ENCODE assay signal across 16 cellular contexts in the genomic region with DNA sequence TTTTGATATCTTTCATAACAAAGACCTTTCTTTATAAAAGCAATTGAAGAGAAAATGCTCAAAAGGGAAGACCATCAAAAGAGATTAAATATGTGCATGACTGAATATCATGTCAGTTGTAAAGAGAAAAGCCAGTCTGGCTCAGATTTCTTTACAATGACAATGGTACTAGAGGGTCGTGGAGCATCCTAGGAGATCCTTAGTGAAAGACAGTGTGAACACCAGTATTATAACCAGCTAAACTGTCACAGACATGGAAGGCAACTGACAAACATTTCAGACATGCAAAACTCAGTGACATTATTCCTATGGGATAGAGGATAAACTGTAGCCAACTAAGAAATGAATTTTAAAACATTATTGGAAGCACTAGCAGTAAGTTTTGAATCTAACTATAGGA. TPM values are rescaled to one million over a fixed set of nuclear protein-coding genes. Genes with fewer than 3 reads are reported as not detected.
DNase-seq lines count a peak whose midpoint lies in the region; ATAC-seq and TF ChIP-seq lines count a peak whose summit lies in the region.
"Had no signal": no experiment of that assay in that cellular context is flagged by ENCODE, and none has a peak within 500 bp of the region (broad histone marks: within the 10 kb centered on the region; RNA-seq: fewer than 3 reads in every experiment).

No MANE protein-coding gene starts in this region.

- H3F3A ChIP-seq in SK-N-SH (replicated peaks; ENCODE audit: insufficient read depth), result no peaks in the 10 kb centered on the region

- no peak overlapping the region for H3K9ac ChIP-seq in SK-N-SH

- no peak overlapping the region for H3K4me3 ChIP-seq in SK-N-SH (ENCODE audit: low read depth in 2 of 2, low read length in 1 of 2)
- no peak overlapping the region for H3K4me3 ChIP-seq in coronary artery
- H3K4me3 ChIP-seq in suprapubic skin, result no peak overlapping the region
- no peak overlapping the region for H3K4me3 ChIP-seq in foreskin fibroblast (ENCODE audit: low read depth in 1 of 2, low read length in 2 of 2)
- H3K4me3 ChIP-seq: A549, GM23338 had no signal

- H3K9me3 ChIP-seq in SK-N-SH (no peaks in the 10 kb centered on the region), suprapubic skin (no peaks in the 10 kb centered on the region)

- 4% methylated on average over 1 of the region's 1 CpG for WGBS in SK-N-SH (ENCODE audit: low lambda C conversion rate)
- 85% methylated on average over 1 of the region's 1 CpG for WGBS in suprapubic skin

- H3K27ac ChIP-seq in SK-N-SH (ENCODE audit: low read depth in 2 of 2, low read length in 1 of 2), result no peak overlapping the region
- peak overlapping the region; percentile 83 to 90 for H3K27ac ChIP-seq in coronary artery
- peak overlapping the region; percentile 91 for H3K27ac ChIP-seq in suprapubic skin
- H3K27ac ChIP-seq: 22Rv1, A549, C4-2B had no signal

- ATAC-seq in SK-N-SH treated with all-trans-retinoic acid at 6 μM for 48 hours, result no peak
- ATAC-seq: A549, GM23338 had no signal

- H3K36me3 ChIP-seq in SK-N-SH (replicated peaks in 1 of 2; ENCODE audit: control insufficient read depth in 1 of 2, insufficient read depth in 2 of 2, low read length in 1 of 2) (no peaks in the 10 kb centered on the region), suprapubic skin (no peaks in the 10 kb centered on the region)

- no peaks in the 10 kb centered on the region for H3K79me2 ChIP-seq in SK-N-SH (ENCODE audit: insufficient read depth)

- TF ChIP-seq CTCF in SK-N-SH (IDR thresholded peaks at IDR 0.05) (no peak), coronary artery (IDR thresholded peaks at IDR 0.05) (no peak), suprapubic skin (IDR thresholded peaks at IDR 0.05) (no peak), foreskin fibroblast (IDR thresholded peaks at IDR 0.05; ENCODE audit: low read depth, low read length) (no peak)

- POLR2A ChIA-PET in SK-N-SH (lab: Yijun Ruan, JAX), result interaction anchor here (0.6 kb wide), 1 partner anchor 51 kb away, joined by 3 read pairs; no protein-coding TSS in a partner anchor

- TF ChIP-seq EP300 in SK-N-SH (IDR thresholded peaks at IDR 0.05; ENCODE audit: borderline replicate concordance in 1 of 2, low read depth in 1 of 2, low read length in 1 of 2), result no peak
- no peak for TF ChIP-seq EP300 in suprapubic skin (IDR thresholded peaks at IDR 0.05)

- TF ChIP-seq POLR2A in suprapubic skin (IDR thresholded peaks at IDR 0.05), result no peak

- H4K20me1 ChIP-seq in SK-N-SH (ENCODE audit: insufficient read depth), result no peaks in the 10 kb centered on the region

- CTCF ChIA-PET in SK-N-SH (lab: Yijun Ruan, JAX), result no interaction called here

- H3K27me3 ChIP-seq in SK-N-SH (ENCODE audit: insufficient read depth) (no peaks in the 10 kb centered on the region), suprapubic skin (no peaks in the 10 kb centered on the region)

- H3K4me1 ChIP-seq in SK-N-SH (ENCODE audit: control insufficient read depth in 1 of 2, insufficient read depth in 2 of 2, low read depth in 1 of 2, low read length in 1 of 2), result peaks cover 8 to 15% of the 10 kb centered on the region in 2 experiments; a peak in 2 of 4 replicates
- peaks cover 7% of the 10 kb centered on the region for H3K4me1 ChIP-seq in suprapubic skin

- no peak overlapping the region for H3K4me2 ChIP-seq in SK-N-SH
- H3K4me2 ChIP-seq: A549, GM23338 had no signal

- DNase-seq in SK-N-SH, result no peak
- no peak for DNase-seq in coronary artery (ENCODE audit: low spot score)
- DNase-seq in suprapubic skin (ENCODE audit: low spot score in 2 of 2), result no peak
- DNase-seq in foreskin fibroblast, result no peak
- DNase-seq in GM03348 (ENCODE audit: low spot score), result no peak
- no peak for DNase-seq in NCI-H345 (lab: John Stamatoyannopoulos, UW)
- DNase-seq: AML-193; Caco-2; CD4-positive, alpha-beta T cell; HCEC 1CT; HFFc6 had no signal

- no peak for TF ChIP-seq RAD21 in SK-N-SH (IDR thresholded peaks at IDR 0.05; ENCODE audit: low read length)

- no peak overlapping the region for H2AFZ ChIP-seq in SK-N-SH (ENCODE audit: low read depth)
- H2AFZ ChIP-seq: GM23338 had no signal

- H3K9me2 ChIP-seq in SK-N-SH, result no peaks in the 10 kb centered on the region

TF ChIP-seq in SK-N-SH treated with all-trans-retinoic acid at 6 μM for 48 hours, 23 proteins besides CTCF, POLR2A, EP300 and RAD21:
- TF ChIP-seq CSDC2 (CRISPR knock-in tag; IDR thresholded peaks at IDR 0.05) (no peak), ZFP30 (CRISPR knock-in tag; IDR thresholded peaks at IDR 0.05) (peak; percentile 87)
TF ChIP-seq in SK-N-SH treated with all-trans-retinoic acid at 6 μM for 48 hours: peak in this region for 1.

TF ChIP-seq in SK-N-SH, 30 proteins besides CTCF, POLR2A, EP300 and RAD21:
- TF ChIP-seq NRF1 (IDR thresholded peaks at IDR 0.05; ENCODE audit: low read depth, low read length) (no peak), TCF12 (IDR thresholded peaks at IDR 0.05) (no peak), RXRA (IDR thresholded peaks at IDR 0.05; ENCODE audit: borderline replicate concordance, low read depth) (no peak), TEAD4 (IDR thresholded peaks at IDR 0.05; ENCODE audit: borderline replicate concordance, insufficient read depth) (no peak), SIN3A (IDR thresholded peaks at IDR 0.05; ENCODE audit: borderline replicate concordance, low read depth, low read length) (no peak), EZH2phosphoT487 (IDR thresholded peaks at IDR 0.05; ENCODE audit: borderline replicate concordance, low read depth) (no peak), ELF1 (IDR thresholded peaks at IDR 0.05) (no peak), FOXM1 (IDR thresholded peaks at IDR 0.05; ENCODE audit: low read depth) (no peak), MEF2A (IDR thresholded peaks at IDR 0.05; ENCODE audit: borderline replicate concordance, low read depth) (no peak), FOXJ3 (CRISPR knock-in tag; IDR thresholded peaks at IDR 0.05) (no peak), RFX5 (IDR thresholded peaks at IDR 0.05; ENCODE audit: low read length) (no peak), POLR2AphosphoS5 (IDR thresholded peaks at IDR 0.05; ENCODE audit: low read depth, low read length) (no peak), FOSL2 (IDR thresholded peaks at IDR 0.05; ENCODE audit: borderline replicate concordance, low read depth) (no peak)
- TF ChIP-seq, protein P1, sequence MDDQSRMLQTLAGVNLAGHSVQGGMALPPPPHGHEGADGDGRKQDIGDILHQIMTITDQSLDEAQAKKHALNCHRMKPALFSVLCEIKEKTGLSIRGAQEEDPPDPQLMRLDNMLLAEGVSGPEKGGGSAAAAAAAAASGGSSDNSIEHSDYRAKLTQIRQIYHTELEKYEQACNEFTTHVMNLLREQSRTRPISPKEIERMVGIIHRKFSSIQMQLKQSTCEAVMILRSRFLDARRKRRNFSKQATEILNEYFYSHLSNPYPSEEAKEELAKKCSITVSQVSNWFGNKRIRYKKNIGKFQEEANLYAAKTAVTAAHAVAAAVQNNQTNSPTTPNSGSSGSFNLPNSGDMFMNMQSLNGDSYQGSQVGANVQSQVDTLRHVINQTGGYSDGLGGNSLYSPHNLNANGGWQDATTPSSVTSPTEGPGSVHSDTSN (IDR thresholded peaks at IDR 0.05), result no peak
- TF ChIP-seq, protein P2, sequence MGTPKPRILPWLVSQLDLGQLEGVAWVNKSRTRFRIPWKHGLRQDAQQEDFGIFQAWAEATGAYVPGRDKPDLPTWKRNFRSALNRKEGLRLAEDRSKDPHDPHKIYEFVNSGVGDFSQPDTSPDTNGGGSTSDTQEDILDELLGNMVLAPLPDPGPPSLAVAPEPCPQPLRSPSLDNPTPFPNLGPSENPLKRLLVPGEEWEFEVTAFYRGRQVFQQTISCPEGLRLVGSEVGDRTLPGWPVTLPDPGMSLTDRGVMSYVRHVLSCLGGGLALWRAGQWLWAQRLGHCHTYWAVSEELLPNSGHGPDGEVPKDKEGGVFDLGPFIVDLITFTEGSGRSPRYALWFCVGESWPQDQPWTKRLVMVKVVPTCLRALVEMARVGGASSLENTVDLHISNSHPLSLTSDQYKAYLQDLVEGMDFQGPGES (IDR thresholded peaks at IDR 0.05; ENCODE audit: low read depth, low read length), result no peak
- TF ChIP-seq, protein P3, sequence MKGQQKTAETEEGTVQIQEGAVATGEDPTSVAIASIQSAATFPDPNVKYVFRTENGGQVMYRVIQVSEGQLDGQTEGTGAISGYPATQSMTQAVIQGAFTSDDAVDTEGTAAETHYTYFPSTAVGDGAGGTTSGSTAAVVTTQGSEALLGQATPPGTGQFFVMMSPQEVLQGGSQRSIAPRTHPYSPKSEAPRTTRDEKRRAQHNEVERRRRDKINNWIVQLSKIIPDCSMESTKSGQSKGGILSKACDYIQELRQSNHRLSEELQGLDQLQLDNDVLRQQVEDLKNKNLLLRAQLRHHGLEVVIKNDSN (IDR thresholded peaks at IDR 0.05; ENCODE audit: borderline replicate concordance, low read depth), result no peak

RNA-seq across cellular contexts. Expression of a gene that starts 27.1 kb away (rescaled TPM):
- polyA plus RNA-seq in SK-N-SH (2012; rRNA removed), result 7.6 and 7.8 TPM in 2 replicates
- 5.7 and 6.8 TPM in 2 replicates for polyA plus RNA-seq in SK-N-SH (2012; cell fraction: cytosol; rRNA removed)
- 27.2 and 32.0 TPM in 2 replicates for polyA plus RNA-seq in SK-N-SH (2012; cell fraction: nucleus; rRNA removed)
- total RNA-seq in suprapubic skin, result 10 to 100 TPM; 13.2 to 23.6 (median 20.3) TPM

Comparison
In these comparisons a context has a peak if more than half of its experiments do, and no peak if none do; other contexts are left out.
1. H3K27ac ChIP-seq: peak in coronary artery (2 of 2) and suprapubic skin (single experiment); none in SK-N-SH (0 of 2).